ENCODE assay signal across 8 cellular contexts in the genomic region with DNA sequence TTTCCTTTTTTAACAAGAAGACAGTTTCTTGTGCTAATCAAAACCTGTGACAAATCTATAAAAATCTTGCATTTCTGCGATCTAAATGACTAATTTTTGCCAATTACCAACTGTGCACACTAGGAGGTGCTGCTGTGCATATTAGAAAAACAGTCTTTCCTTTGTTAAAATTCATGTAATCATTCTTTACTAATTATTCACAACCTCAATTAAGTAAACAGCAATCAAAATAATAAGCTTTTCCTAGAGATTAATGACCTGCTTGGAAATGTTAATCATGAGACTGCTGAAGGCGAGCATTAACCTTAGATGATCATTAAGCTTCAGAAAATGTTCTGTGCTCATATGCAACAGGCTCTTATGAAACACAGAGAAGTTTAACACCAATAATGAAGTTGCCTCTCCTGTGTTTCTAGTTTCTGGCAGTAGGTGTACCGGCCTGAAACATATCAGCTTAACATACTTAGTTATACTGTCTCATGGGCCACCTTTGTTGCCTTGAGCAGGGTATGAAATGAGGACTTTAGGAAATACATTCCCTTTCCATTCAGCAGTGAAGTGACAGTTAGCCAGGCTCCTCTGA. TPM values are rescaled to one million over a fixed set of nuclear protein-coding genes. Genes with fewer than 3 reads are reported as not detected.
DNase-seq lines count a peak whose midpoint lies in the region; ATAC-seq and TF ChIP-seq lines count a peak whose summit lies in the region.

No MANE protein-coding gene starts in this region.

- H3K4me3 ChIP-seq in CD8-positive, alpha-beta memory T cell (ENCODE audit: low read length): no peak overlapping the region
- no peak overlapping the region; a peak in 1 of 4 replicates for H3K4me3 ChIP-seq in SK-N-SH (ENCODE audit: low read depth in 2 of 2, low read length in 1 of 2)
- no peak overlapping the region for H3K4me3 ChIP-seq in duodenal mucosa (ENCODE audit: low read depth in 1 of 2, low read length in 2 of 2)

- H3K4me2 ChIP-seq in SK-N-SH: no peak overlapping the region

- no peak overlapping the region for H3K27ac Mint-ChIP-seq in CD8-positive, alpha-beta memory T cell
- peak overlapping the region; percentile 38 to 56 (median 38) for H3K27ac Mint-ChIP-seq in nephron

- peak overlapping the region; percentile 82; the same call in 1 of the 2 replicates for H2AFZ ChIP-seq in SK-N-SH (ENCODE audit: low read depth)

- CTCF ChIA-PET in CD8-positive, alpha-beta memory T cell (lab: Charles Lee): interaction anchor here (0.7 to 3.7 kb wide), 12 partner anchors 9 to 182 kb away, joined by 3 to 15 read pairs (median 4); a partner anchor contains a TSS
- CTCF ChIA-PET in SK-N-SH (lab: Yijun Ruan, JAX): interaction anchor here (0.6 to 4.3 kb wide), 49 partner anchors 9 to 1308 kb away, joined by 3 to 30 read pairs (median 5); a partner anchor contains a TSS

- peak in 3 of 5 donors; percentile 7 to 17 (median 8) for DNase-seq in CD8-positive, alpha-beta memory T cell
- DNase-seq in H4 (ENCODE audit: low spot score) (peak; percentile 29), SK-N-SH (no peak)

- no peaks in the 10 kb centered on the region for H4K20me1 ChIP-seq in SK-N-SH (ENCODE audit: insufficient read depth)

- no peaks in the 10 kb centered on the region for H3K9me3 ChIP-seq in CD8-positive, alpha-beta memory T cell (ENCODE audit: low read length)
- no peaks in the 10 kb centered on the region for H3K9me3 ChIP-seq in SK-N-SH
- H3K9me3 ChIP-seq in duodenal mucosa (ENCODE audit: control insufficient read depth in 1 of 2, low read length in 2 of 2): no peaks in the 10 kb centered on the region

- no peaks in the 10 kb centered on the region for H3K27me3 ChIP-seq in CD8-positive, alpha-beta memory T cell (ENCODE audit: insufficient read depth, low read length, poor library complexity, severe bottlenecking)
- H3K27me3 ChIP-seq in SK-N-SH (ENCODE audit: insufficient read depth) (no peaks in the 10 kb centered on the region), duodenal mucosa (ENCODE audit: control insufficient read depth in 1 of 2, insufficient read depth in 2 of 2, low read length in 2 of 2) (no peaks in the 10 kb centered on the region)

- H3K4me1 ChIP-seq in CD8-positive, alpha-beta memory T cell (ENCODE audit: insufficient read depth, low read length): peaks cover 6% of the 10 kb centered on the region
- H3K4me1 ChIP-seq in SK-N-SH (ENCODE audit: control insufficient read depth in 1 of 2, insufficient read depth in 2 of 2, low read depth in 1 of 2, low read length in 1 of 2) (peaks cover 0 to 11% of the 10 kb centered on the region in 2 experiments; a peak in 3 of 4 replicates), duodenal mucosa (ENCODE audit: control insufficient read depth in 1 of 2, insufficient read depth in 2 of 2, low read length in 2 of 2) (peaks cover 3 to 7% of the 10 kb centered on the region in 2 donors)

- no peaks in the 10 kb centered on the region for H3K27me3 Mint-ChIP-seq in CD8-positive, alpha-beta memory T cell
- H3K27me3 Mint-ChIP-seq in nephron (ENCODE audit: low read depth): no peaks in the 10 kb centered on the region

- 10% methylated on average over 3 of the region's 3 CpGs for WGBS in SK-N-SH (ENCODE audit: low lambda C conversion rate)

- H3F3A ChIP-seq in SK-N-SH (replicated peaks; ENCODE audit: insufficient read depth): peaks cover 10% of the 10 kb centered on the region

- H3K4me1 Mint-ChIP-seq in CD8-positive, alpha-beta memory T cell: peaks cover 3 to 4% (median 3%) of the 10 kb centered on the region in 3 donors
- peaks cover 11% of the 10 kb centered on the region for H3K4me1 Mint-ChIP-seq in nephron

- no peak overlapping the region for H3K27ac ChIP-seq in CD8-positive, alpha-beta memory T cell (ENCODE audit: low read depth, low read length)
- peak overlapping the region; percentile 6 to 34; a peak in 3 of 4 replicates for H3K27ac ChIP-seq in SK-N-SH (ENCODE audit: low read depth in 2 of 2, low read length in 1 of 2)
- peak overlapping the region; percentile 43 for H3K27ac ChIP-seq in duodenal mucosa (ENCODE audit: low read depth, low read length)

- H3K9ac ChIP-seq in SK-N-SH (no peak overlapping the region; the same call in 1 of the 2 replicates), duodenal mucosa (ENCODE audit: low read depth in 1 of 2, low read length in 2 of 2) (no peak overlapping the region)

- peaks cover 0 to 2% (median 0%) of the 10 kb centered on the region in 3 donors for H3K36me3 Mint-ChIP-seq in CD8-positive, alpha-beta memory T cell
- no peaks in the 10 kb centered on the region for H3K36me3 Mint-ChIP-seq in nephron (ENCODE audit: low read depth)

- POLR2A ChIA-PET in CD8-positive, alpha-beta memory T cell (lab: Charles Lee): no interaction called here
- POLR2A ChIA-PET in SK-N-SH (lab: Yijun Ruan, JAX): no interaction called here

- H3K79me2 ChIP-seq in SK-N-SH (ENCODE audit: insufficient read depth): no peaks in the 10 kb centered on the region

- no peak overlapping the region for H3K4me3 Mint-ChIP-seq in CD8-positive, alpha-beta memory T cell
- no peak overlapping the region for H3K4me3 Mint-ChIP-seq in nephron

- no peaks in the 10 kb centered on the region for H3K36me3 ChIP-seq in CD8-positive, alpha-beta memory T cell (ENCODE audit: insufficient read depth, low read length)
- H3K36me3 ChIP-seq in SK-N-SH (replicated peaks in 1 of 2; ENCODE audit: control insufficient read depth in 1 of 2, insufficient read depth in 2 of 2, low read length in 1 of 2) (no peaks in the 10 kb centered on the region), duodenal mucosa (ENCODE audit: control insufficient read depth in 1 of 2, insufficient read depth in 2 of 2, low read length in 2 of 2) (no peaks in the 10 kb centered on the region)

- H3K9me3 Mint-ChIP-seq in CD8-positive, alpha-beta memory T cell: no peaks in the 10 kb centered on the region
- H3K9me3 Mint-ChIP-seq in nephron: no peaks in the 10 kb centered on the region

- TF ChIP-seq EP300 in SK-N-SH (IDR thresholded peaks at IDR 0.05; ENCODE audit: borderline replicate concordance in 1 of 2, low read depth in 1 of 2, low read length in 1 of 2): no peak

- ATAC-seq in HG03571 (IDR thresholded peaks at IDR 0.05; ENCODE audit: unreplicated experiment): no peak
- ATAC-seq in HG02798 (IDR thresholded peaks at IDR 0.05; ENCODE audit: poor library complexity, unreplicated experiment): no peak
- ATAC-seq in HG03432 (IDR thresholded peaks at IDR 0.05; ENCODE audit: unreplicated experiment): no peak

- peak; percentile 76 for TF ChIP-seq RAD21 in SK-N-SH (IDR thresholded peaks at IDR 0.05; ENCODE audit: low read length)

- peak; percentile 94 for TF ChIP-seq CTCF in SK-N-SH (IDR thresholded peaks at IDR 0.05)
- peak; percentile 83 to 87 (median 84) for TF ChIP-seq CTCF in nephron (IDR thresholded peaks at IDR 0.05; ENCODE audit: unreplicated experiment in 3 of 3)

- no peaks in the 10 kb centered on the region for H3K9me2 ChIP-seq in SK-N-SH

TF ChIP-seq in SK-N-SH, 30 proteins besides CTCF, POLR2A, EP300 and RAD21:
- TF ChIP-seq NFIC (IDR thresholded peaks at IDR 0.05; ENCODE audit: borderline replicate concordance): no peak
- no peak for TF ChIP-seq MXI1 (IDR thresholded peaks at IDR 0.05; ENCODE audit: low read depth, low read length)
- TF ChIP-seq FOSL2 (IDR thresholded peaks at IDR 0.05; ENCODE audit: borderline replicate concordance, low read depth): peak; percentile 24; the same call in 1 of the 2 replicates
- TF ChIP-seq TEAD4 (IDR thresholded peaks at IDR 0.05; ENCODE audit: borderline replicate concordance, insufficient read depth): no peak
- peak; percentile 61 for TF ChIP-seq SMC3 (IDR thresholded peaks at IDR 0.05; ENCODE audit: low read depth, low read length)
- TF ChIP-seq, protein P1, sequence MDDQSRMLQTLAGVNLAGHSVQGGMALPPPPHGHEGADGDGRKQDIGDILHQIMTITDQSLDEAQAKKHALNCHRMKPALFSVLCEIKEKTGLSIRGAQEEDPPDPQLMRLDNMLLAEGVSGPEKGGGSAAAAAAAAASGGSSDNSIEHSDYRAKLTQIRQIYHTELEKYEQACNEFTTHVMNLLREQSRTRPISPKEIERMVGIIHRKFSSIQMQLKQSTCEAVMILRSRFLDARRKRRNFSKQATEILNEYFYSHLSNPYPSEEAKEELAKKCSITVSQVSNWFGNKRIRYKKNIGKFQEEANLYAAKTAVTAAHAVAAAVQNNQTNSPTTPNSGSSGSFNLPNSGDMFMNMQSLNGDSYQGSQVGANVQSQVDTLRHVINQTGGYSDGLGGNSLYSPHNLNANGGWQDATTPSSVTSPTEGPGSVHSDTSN (IDR thresholded peaks at IDR 0.05): no peak
- TF ChIP-seq RXRA (IDR thresholded peaks at IDR 0.05; ENCODE audit: borderline replicate concordance, low read depth): no peak
- TF ChIP-seq GABPA (IDR thresholded peaks at IDR 0.05; ENCODE audit: low read depth): no peak
- TF ChIP-seq ELF1 (IDR thresholded peaks at IDR 0.05): no peak

RNA-seq across cellular contexts. Expression of a gene that starts 17.7 kb away (rescaled TPM):
- 1 to 10 TPM; 4.2 to 5.4 TPM for total RNA-seq in CD8-positive, alpha-beta memory T cell
- 7.2 TPM for polyA plus RNA-seq in CD8-positive, alpha-beta memory T cell
- 1.5 and 2.2 TPM in 2 replicates for total RNA-seq in H4 (2014; rRNA removed; shearing (Covaris generic))
- 1.8 and 3.1 TPM in 2 replicates for polyA plus RNA-seq in SK-N-SH (2012; rRNA removed)
- polyA plus RNA-seq in SK-N-SH (2012; cell fraction: cytosol; rRNA removed): 3.0 and 3.6 TPM in 2 replicates
- polyA plus RNA-seq in SK-N-SH (2012; cell fraction: nucleus; rRNA removed): 0.66 and 2.2 TPM in 2 replicates

RNA-seq across cellular contexts. Expression of a gene that starts 18.5 kb away (rescaled TPM):
- total RNA-seq in CD8-positive, alpha-beta memory T cell: not detected
- not detected for polyA plus RNA-seq in CD8-positive, alpha-beta memory T cell
- 0.45 TPM in 1 of 2 replicates, not detected in the other for total RNA-seq in H4 (2014; rRNA removed; shearing (Covaris generic))
- 0.07 and 0.13 TPM in 2 replicates for polyA plus RNA-seq in SK-N-SH (2012; rRNA removed)
- polyA plus RNA-seq in SK-N-SH (2012; cell fraction: cytosol; rRNA removed): 0.14 and 0.21 TPM in 2 replicates
- 0.23 and 0.63 TPM in 2 replicates for polyA plus RNA-seq in SK-N-SH (2012; cell fraction: nucleus; rRNA removed)

RNA-seq across cellular contexts. Expression of a gene that starts 44.4 kb away (rescaled TPM):
- total RNA-seq in CD8-positive, alpha-beta memory T cell: under 1 TPM; 0.18 to 0.26 TPM
- polyA plus RNA-seq in CD8-positive, alpha-beta memory T cell: 2.8 TPM
- total RNA-seq in H4 (2014; rRNA removed; shearing (Covaris generic)): not detected in 2 replicates
- 0.06 and 0.07 TPM in 2 replicates for polyA plus RNA-seq in SK-N-SH (2012; rRNA removed)
- 0.07 and 0.08 TPM in 2 replicates for polyA plus RNA-seq in SK-N-SH (2012; cell fraction: cytosol; rRNA removed)
- polyA plus RNA-seq in SK-N-SH (2012; cell fraction: nucleus; rRNA removed): 0.08 and 0.14 TPM in 2 replicates

Comparison
In these comparisons a context has a peak if more than half of its experiments do, and no peak if none do; other contexts are left out.
1. H3K27ac Mint-ChIP-seq: peak in nephron (3 of 3); none in CD8-positive, alpha-beta memory T cell (0 of 8).